Comparison of ENCODE assay signal across 15 cellular contexts in the genomic region with DNA sequence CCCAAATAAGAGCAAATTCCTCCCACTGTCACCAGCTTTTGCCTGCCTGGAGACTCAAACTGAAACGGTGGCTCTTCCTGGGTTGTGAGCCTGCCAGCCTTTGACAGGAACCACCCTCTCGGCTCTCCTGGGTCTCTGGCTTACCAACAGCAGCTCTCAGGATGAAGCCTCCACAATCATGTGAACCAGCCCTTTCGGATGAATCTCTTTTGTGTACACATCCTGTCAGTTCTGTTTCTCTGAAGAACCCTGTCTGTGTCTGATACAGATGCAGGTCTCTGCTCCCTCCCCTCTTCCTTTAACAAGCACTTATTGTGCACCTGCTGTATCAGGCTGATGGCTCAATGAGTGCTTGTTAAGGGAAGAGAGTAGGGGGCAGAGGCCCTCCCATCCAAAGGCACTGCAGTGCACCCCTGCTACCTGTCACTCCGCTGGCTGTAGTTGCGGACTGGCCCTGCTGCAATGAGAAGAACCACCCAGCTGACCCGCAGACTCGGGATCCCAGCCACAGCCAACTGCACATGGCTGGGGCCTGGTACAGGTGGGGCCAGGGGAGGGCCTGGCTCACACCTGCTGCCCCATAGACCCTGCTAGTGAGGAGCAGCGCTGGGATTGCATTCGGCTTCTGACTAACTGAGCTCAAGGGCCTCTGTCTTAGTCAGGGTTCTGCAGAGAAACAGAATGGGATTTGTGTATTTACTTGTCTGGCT.
DNase-seq lines count a peak whose midpoint lies in the region; TF ChIP-seq lines count a peak whose summit lies in the region.
"Had no signal": no experiment of that assay in that cellular context is flagged by ENCODE, and none has a peak within 500 bp of the region (broad histone marks: within the 10 kb centered on the region; RNA-seq: fewer than 3 reads in every experiment).

No MANE protein-coding gene starts in this region.

- H3K27ac Mint-ChIP-seq in endodermal cell, result no peak overlapping the region

- no peak for TF ChIP-seq CTCF in endodermal cell (conservative IDR thresholded peaks at IDR 0.05)

- no peaks in the 10 kb centered on the region for H3K9me3 Mint-ChIP-seq in endodermal cell

- WGBS in endodermal cell (ENCODE audit: insufficient coverage in 1 of 2, insufficient read length in 1 of 2), 2 experiments, result 89 to 95% methylated on average over 4 to 9 of the region's 9 CpGs

- no peaks in the 10 kb centered on the region for H3K4me1 ChIP-seq in endodermal cell (ENCODE audit: control insufficient read depth, insufficient read depth, low read length)
- H3K4me1 ChIP-seq: A549, BE2C had no signal

- intact Hi-C loops in posterior vena cava (cut with DNase I), result no loop called here

- H3K9ac ChIP-seq in endodermal cell (ENCODE audit: extremely low read depth, low read length, poor library complexity, severe bottlenecking), result no peak overlapping the region
- H3K9ac ChIP-seq: GM23248 had no signal

- H3K4me3 ChIP-seq in endodermal cell (ENCODE audit: low read length), result no peak overlapping the region
- H3K4me3 ChIP-seq: A549, GM12878, GM23248 had no signal

- H3K27ac ChIP-seq in endodermal cell (ENCODE audit: low read depth, low read length), result no peak overlapping the region
- H3K27ac ChIP-seq: C4-2B, GM23248, HL-60 had no signal

- no peaks in the 10 kb centered on the region for H3K4me1 Mint-ChIP-seq in endodermal cell
- H3K4me1 Mint-ChIP-seq: CD4-positive, alpha-beta memory T cell had no signal

- peak; percentile 20 for DNase-seq in DMS153 (lab: John Stamatoyannopoulos, UW)
- peak; percentile 9 for DNase-seq in DMS153 treated with DMSO at 0.1 percent for 48 hours (lab: John Stamatoyannopoulos, UW; ENCODE audit: unreplicated experiment)
- peak; percentile 35 for DNase-seq in endodermal cell
- peak; percentile 64 for DNase-seq in posterior vena cava (ENCODE audit: low spot score)
- no peak for DNase-seq in HuH-7.5 (ENCODE audit: low spot score)
- no peak for DNase-seq in NCI-H748 (lab: John Stamatoyannopoulos, UW; ENCODE audit: unreplicated experiment)
- no peak for DNase-seq in NK-92 treated with Interleukin-12 subunit alpha and Interleukin-12 subunit beta, amount 100 ng/mL, for 24 hours (lab: John Stamatoyannopoulos, UW)
- DNase-seq: BE2C; CD4-positive, alpha-beta memory T cell; DMS53; GM23248 had no signal

- peaks cover 2% of the 10 kb centered on the region for H3K27me3 Mint-ChIP-seq in endodermal cell (ENCODE audit: insufficient read depth)

- no peaks in the 10 kb centered on the region for H3K36me3 ChIP-seq in endodermal cell (ENCODE audit: control insufficient read depth, insufficient read depth, low read length)
- H3K36me3 ChIP-seq: BE2C had no signal

- no peaks in the 10 kb centered on the region for H3K36me3 Mint-ChIP-seq in endodermal cell (ENCODE audit: low read depth)
- H3K36me3 Mint-ChIP-seq: CD4-positive, alpha-beta memory T cell had no signal

- H3K4me3 Mint-ChIP-seq in endodermal cell, result no peak overlapping the region
- H3K4me3 Mint-ChIP-seq: CD4-positive, alpha-beta memory T cell had no signal

- no peaks in the 10 kb centered on the region for H3K9me3 ChIP-seq in endodermal cell (ENCODE audit: control insufficient read depth, low read length)
- H3K9me3 ChIP-seq: A549, BE2C had no signal

- H3K27me3 ChIP-seq in endodermal cell (ENCODE audit: control insufficient read depth, insufficient read depth, low read length, poor library complexity, severe bottlenecking), result peaks cover under 1% of the 10 kb centered on the region
- H3K27me3 ChIP-seq: BE2C had no signal

Comparison
In these comparisons a context has a peak if more than half of its experiments do, and no peak if none do; other contexts are left out.
1. DNase-seq: peak in DMS153 (single experiment), DMS153 treated with DMSO at 0.1 percent for 48 hours (single experiment), endodermal cell (single experiment) and posterior vena cava (single experiment); none in HuH-7.5 (single experiment), NCI-H748 (single experiment) and NK-92 treated with Interleukin-12 subunit alpha and Interleukin-12 subunit beta, amount 100 ng/mL, for 24 hours (single experiment).